Comparison of ENCODE assay signal across 2 cellular contexts in the genomic region with DNA sequence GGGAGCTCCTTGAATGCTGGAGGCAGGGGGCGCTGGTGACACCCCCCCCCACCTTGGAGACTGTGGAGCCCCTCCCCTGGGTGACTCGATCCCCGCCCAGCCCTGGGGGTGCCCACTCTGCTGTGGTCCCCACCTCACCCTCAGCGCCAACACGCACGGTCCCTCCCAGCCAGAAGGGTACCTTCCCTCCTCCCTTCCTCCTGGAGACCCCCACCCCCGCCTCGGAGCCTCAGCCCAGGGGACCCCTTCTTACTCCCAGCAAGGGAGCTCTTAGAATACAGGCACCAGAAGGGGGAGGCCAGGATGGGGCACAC.
TF ChIP-seq lines count a peak whose summit lies in the region.

No MANE protein-coding gene starts in this region.

TF ChIP-seq in IMR-90, 13 proteins besides CTCF, POLR2A, EP300 and RAD21:
- TF ChIP-seq USF2 (IDR thresholded peaks at IDR 0.05; ENCODE audit: low read depth, low read length), result no peak
- TF ChIP-seq FOS (IDR thresholded peaks at IDR 0.05; ENCODE audit: low read depth, low read length), result no peak
- no peak for TF ChIP-seq CHD1 (IDR thresholded peaks at IDR 0.05; ENCODE audit: low read depth, low read length)
- no peak for TF ChIP-seq MAZ (IDR thresholded peaks at IDR 0.05; ENCODE audit: borderline replicate concordance, low read depth, low read length)
- no peak for TF ChIP-seq CEBPB (IDR thresholded peaks at IDR 0.05; ENCODE audit: low read depth, low read length)
- TF ChIP-seq BHLHE40 (IDR thresholded peaks at IDR 0.05; ENCODE audit: low read depth, low read length), result no peak
- TF ChIP-seq RCOR1 (IDR thresholded peaks at IDR 0.05; ENCODE audit: insufficient replicate concordance, low read length), result no peak
- TF ChIP-seq SMC3 (IDR thresholded peaks at IDR 0.05; ENCODE audit: low read depth, low read length), result no peak
- TF ChIP-seq, protein P1, sequence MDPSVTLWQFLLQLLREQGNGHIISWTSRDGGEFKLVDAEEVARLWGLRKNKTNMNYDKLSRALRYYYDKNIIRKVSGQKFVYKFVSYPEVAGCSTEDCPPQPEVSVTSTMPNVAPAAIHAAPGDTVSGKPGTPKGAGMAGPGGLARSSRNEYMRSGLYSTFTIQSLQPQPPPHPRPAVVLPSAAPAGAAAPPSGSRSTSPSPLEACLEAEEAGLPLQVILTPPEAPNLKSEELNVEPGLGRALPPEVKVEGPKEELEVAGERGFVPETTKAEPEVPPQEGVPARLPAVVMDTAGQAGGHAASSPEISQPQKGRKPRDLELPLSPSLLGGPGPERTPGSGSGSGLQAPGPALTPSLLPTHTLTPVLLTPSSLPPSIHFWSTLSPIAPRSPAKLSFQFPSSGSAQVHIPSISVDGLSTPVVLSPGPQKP (IDR thresholded peaks at IDR 0.05; ENCODE audit: borderline replicate concordance, low read depth, low read length), result no peak
- TF ChIP-seq RFX5 (IDR thresholded peaks at IDR 0.05; ENCODE audit: low read depth, low read length), result no peak
- TF ChIP-seq MAFK (IDR thresholded peaks at IDR 0.05; ENCODE audit: low read depth, low read length), result no peak
- TF ChIP-seq NFE2L2 (IDR thresholded peaks at IDR 0.05; ENCODE audit: low read depth, low read length), result no peak
- TF ChIP-seq MXI1 (IDR thresholded peaks at IDR 0.05; ENCODE audit: borderline replicate concordance, low read depth, low read length), result no peak

TF ChIP-seq in neural cell, 6 proteins besides CTCF, POLR2A, EP300 and RAD21 (continued from another document):
- TF ChIP-seq, protein P2, sequence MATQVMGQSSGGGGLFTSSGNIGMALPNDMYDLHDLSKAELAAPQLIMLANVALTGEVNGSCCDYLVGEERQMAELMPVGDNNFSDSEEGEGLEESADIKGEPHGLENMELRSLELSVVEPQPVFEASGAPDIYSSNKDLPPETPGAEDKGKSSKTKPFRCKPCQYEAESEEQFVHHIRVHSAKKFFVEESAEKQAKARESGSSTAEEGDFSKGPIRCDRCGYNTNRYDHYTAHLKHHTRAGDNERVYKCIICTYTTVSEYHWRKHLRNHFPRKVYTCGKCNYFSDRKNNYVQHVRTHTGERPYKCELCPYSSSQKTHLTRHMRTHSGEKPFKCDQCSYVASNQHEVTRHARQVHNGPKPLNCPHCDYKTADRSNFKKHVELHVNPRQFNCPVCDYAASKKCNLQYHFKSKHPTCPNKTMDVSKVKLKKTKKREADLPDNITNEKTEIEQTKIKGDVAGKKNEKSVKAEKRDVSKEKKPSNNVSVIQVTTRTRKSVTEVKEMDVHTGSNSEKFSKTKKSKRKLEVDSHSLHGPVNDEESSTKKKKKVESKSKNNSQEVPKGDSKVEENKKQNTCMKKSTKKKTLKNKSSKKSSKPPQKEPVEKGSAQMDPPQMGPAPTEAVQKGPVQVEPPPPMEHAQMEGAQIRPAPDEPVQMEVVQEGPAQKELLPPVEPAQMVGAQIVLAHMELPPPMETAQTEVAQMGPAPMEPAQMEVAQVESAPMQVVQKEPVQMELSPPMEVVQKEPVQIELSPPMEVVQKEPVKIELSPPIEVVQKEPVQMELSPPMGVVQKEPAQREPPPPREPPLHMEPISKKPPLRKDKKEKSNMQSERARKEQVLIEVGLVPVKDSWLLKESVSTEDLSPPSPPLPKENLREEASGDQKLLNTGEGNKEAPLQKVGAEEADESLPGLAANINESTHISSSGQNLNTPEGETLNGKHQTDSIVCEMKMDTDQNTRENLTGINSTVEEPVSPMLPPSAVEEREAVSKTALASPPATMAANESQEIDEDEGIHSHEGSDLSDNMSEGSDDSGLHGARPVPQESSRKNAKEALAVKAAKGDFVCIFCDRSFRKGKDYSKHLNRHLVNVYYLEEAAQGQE (IDR thresholded peaks at IDR 0.05; ENCODE audit: borderline replicate concordance), result no peak
TF ChIP-seq in neural cell: peak in this region for 0.
